ENCODE assay signal across 24 cellular contexts in genomic region chr6:11485261-11485660, GRCh38.
"Had no signal": no experiment of that assay in that cellular context is flagged by ENCODE, and none has a peak within 500 bp of the region (broad histone marks: within the 10 kb centered on the region; RNA-seq: fewer than 3 reads in every experiment).

No MANE protein-coding gene starts in this region.

- ATAC-seq: activated T-cell treated with anti-CD3 and anti-CD28 coated beads, Interleukin-2, amount 50 U/mL, for 72 hours; gastrocnemius medialis; stimulated activated naive B cell treated with anti-CD40 and anti-IgM and Interleukin-4, amounts not matched to agents 10 μg/mL and 1 μg/mL and 100 μg/mL, for 72 hours had no signal

- H3K36me3 ChIP-seq: esophagus muscularis mucosa, gastrocnemius medialis, left ventricle myocardium inferior, sigmoid colon, uterus had no signal

- H3K27me3 ChIP-seq: esophagus muscularis mucosa, gastrocnemius medialis, sigmoid colon, testis, uterus had no signal

- H3K27ac ChIP-seq: esophagus muscularis mucosa, gastrocnemius medialis, left ventricle myocardium inferior, uterus had no signal

- H3K4me1 Mint-ChIP-seq: activated naive CD8-positive, alpha-beta T cell treated with anti-CD3 and anti-CD28 coated beads, Interleukin-2, amount 10 ng/mL, durations not matched to agents 7 days and 5 days; stimulated activated naive B cell treated with anti-CD40 and anti-IgM and Interleukin-4, amounts not matched to agents 10 μg/mL and 1 μg/mL and 100 μg/mL, for 72 hours had no signal

- H3K9me3 Mint-ChIP-seq: activated CD4-positive, alpha-beta memory T cell treated with anti-CD3 and anti-CD28 coated beads for 36 hours; activated naive CD4-positive, alpha-beta T cell treated with anti-CD3 and anti-CD28 coated beads for 36 hours; activated naive CD8-positive, alpha-beta T cell treated with anti-CD3 and anti-CD28 coated beads, Interleukin-2, amount 10 ng/mL, durations not matched to agents 7 days and 5 days; activated T-cell treated with anti-CD3 and anti-CD28 coated beads, Interleukin-2, amount 50 U/mL, for 72 hours; nephron; stimulated activated naive B cell treated with anti-CD40 and anti-IgM and Interleukin-4, amounts not matched to agents 10 μg/mL and 1 μg/mL and 100 μg/mL, for 72 hours had no signal

- H3K27me3 Mint-ChIP-seq: activated CD4-positive, alpha-beta memory T cell treated with anti-CD3 and anti-CD28 coated beads for 36 hours; stimulated activated naive B cell treated with anti-CD40 and anti-IgM and Interleukin-4, amounts not matched to agents 10 μg/mL and 1 μg/mL and 100 μg/mL, for 72 hours had no signal

- H3K4me3 ChIP-seq: esophagus muscularis mucosa, gastrocnemius medialis, left ventricle myocardium inferior, sigmoid colon, testis, uterus had no signal

- H3K9me3 ChIP-seq: esophagus muscularis mucosa, gastrocnemius medialis, left ventricle myocardium inferior, sigmoid colon, testis, uterus had no signal

- DNase-seq: activated CD4-positive, alpha-beta memory T cell treated with anti-CD3 and anti-CD28 coated beads for 36 hours; activated CD4-positive, alpha-beta T cell treated with anti-CD3 and anti-CD28 coated beads for 48 hours; activated effector memory CD4-positive, alpha-beta T cell treated with Interleukin-2 at 50 U/mL for 16 hours; activated naive CD4-positive, alpha-beta T cell treated with anti-CD3 and anti-CD28 coated beads for 36 hours; activated naive CD8-positive, alpha-beta T cell treated with anti-CD3 and anti-CD28 coated beads, Interleukin-2, amount 10 ng/mL, durations not matched to agents 7 days and 5 days; activated T-cell treated with anti-CD3 and anti-CD28 coated beads, Interleukin-2, amount 50 U/mL, for 72 hours; amniotic stem cell; cerebellar nuclear complex; cortex of kidney; effector CD8-positive, alpha-beta T cell; gastrocnemius medialis; hippocampal formation; left ventricle myocardium inferior; mammary epithelial cell; sigmoid colon; stimulated activated CD4-positive, alpha-beta T cell treated with anti-CD3 and anti-CD28 coated beads, Interleukin-2, amount 100 ng/mL, for 48 hours; stimulated activated CD8-positive, alpha-beta memory T cell treated with anti-CD3 and anti-CD28 coated beads, Interleukin-4, amount 100 ng/mL, for 48 hours; stimulated activated naive B cell treated with anti-CD40 and anti-IgM and Interleukin-4, amounts not matched to agents 10 μg/mL and 1 μg/mL and 100 μg/mL, for 72 hours; T1000; testis; trophoblast cell; uterus had no signal

- H3K27ac Mint-ChIP-seq: activated CD4-positive, alpha-beta memory T cell treated with anti-CD3 and anti-CD28 coated beads for 36 hours; activated naive CD4-positive, alpha-beta T cell treated with anti-CD3 and anti-CD28 coated beads for 36 hours; activated naive CD8-positive, alpha-beta T cell treated with anti-CD3 and anti-CD28 coated beads, Interleukin-2, amount 10 ng/mL, durations not matched to agents 7 days and 5 days; activated T-cell treated with anti-CD3 and anti-CD28 coated beads, Interleukin-2, amount 50 U/mL, for 72 hours; stimulated activated naive B cell treated with anti-CD40 and anti-IgM and Interleukin-4, amounts not matched to agents 10 μg/mL and 1 μg/mL and 100 μg/mL, for 72 hours had no signal

- H3K36me3 Mint-ChIP-seq: activated CD4-positive, alpha-beta memory T cell treated with anti-CD3 and anti-CD28 coated beads for 36 hours; activated naive CD8-positive, alpha-beta T cell treated with anti-CD3 and anti-CD28 coated beads, Interleukin-2, amount 10 ng/mL, durations not matched to agents 7 days and 5 days; stimulated activated naive B cell treated with anti-CD40 and anti-IgM and Interleukin-4, amounts not matched to agents 10 μg/mL and 1 μg/mL and 100 μg/mL, for 72 hours had no signal

- H3K4me1 ChIP-seq: gastrocnemius medialis, left ventricle myocardium inferior, uterus had no signal

- H3K4me3 Mint-ChIP-seq: activated CD4-positive, alpha-beta memory T cell treated with anti-CD3 and anti-CD28 coated beads for 36 hours; activated naive CD4-positive, alpha-beta T cell treated with anti-CD3 and anti-CD28 coated beads for 36 hours; activated naive CD8-positive, alpha-beta T cell treated with anti-CD3 and anti-CD28 coated beads, Interleukin-2, amount 10 ng/mL, durations not matched to agents 7 days and 5 days; activated T-cell treated with anti-CD3 and anti-CD28 coated beads, Interleukin-2, amount 50 U/mL, for 72 hours; nephron; stimulated activated naive B cell treated with anti-CD40 and anti-IgM and Interleukin-4, amounts not matched to agents 10 μg/mL and 1 μg/mL and 100 μg/mL, for 72 hours had no signal
